15 cellular contexts compared by ENCODE assay signal in genomic region chr15:47301481-47301880, GRCh38.
DNase-seq lines count a peak whose midpoint lies in the region; ATAC-seq lines count a peak whose summit lies in the region.
"Had no signal": no experiment of that assay in that cellular context is flagged by ENCODE, and none has a peak within 500 bp of the region (broad histone marks: within the 10 kb centered on the region; RNA-seq: fewer than 3 reads in every experiment).

No MANE protein-coding gene starts in this region.

- peaks cover 0 to 11% (median 0%) of the 10 kb centered on the region in 9 donors for H3K9me3 Mint-ChIP-seq in naive thymus-derived CD8-positive, alpha-beta T cell
- H3K9me3 Mint-ChIP-seq: HFFc6; stimulated activated naive CD8-positive, alpha-beta T cell treated with anti-CD3 and anti-CD28 coated beads, Interleukin-15, Interleukin-2, amounts not matched to agents 100 ng/mL and 50 ng/mL, for 24 hours had no signal

- H3K4me1 Mint-ChIP-seq in naive thymus-derived CD8-positive, alpha-beta T cell: no peaks in the 10 kb centered on the region
- H3K4me1 Mint-ChIP-seq: T-helper 17 cell had no signal

- H3K4me3 Mint-ChIP-seq in naive thymus-derived CD8-positive, alpha-beta T cell: no peak overlapping the region
- H3K4me3 Mint-ChIP-seq: HFFc6; stimulated activated naive CD8-positive, alpha-beta T cell treated with anti-CD3 and anti-CD28 coated beads, Interleukin-15, Interleukin-2, amounts not matched to agents 100 ng/mL and 50 ng/mL, for 24 hours; T-helper 17 cell had no signal

- POLR2A ChIA-PET in naive thymus-derived CD8-positive, alpha-beta T cell (lab: Charles Lee): no interaction called here

- DNase-seq in DMS153 treated with DMSO at 0.1 percent for 48 hours (lab: John Stamatoyannopoulos, UW; ENCODE audit: unreplicated experiment): peak; percentile 43
- peak; percentile 71 for DNase-seq in NCI-H1092 (lab: John Stamatoyannopoulos, UW)
- peak; percentile 43 for DNase-seq in NCI-H345 treated with DMSO at 0.1 percent for 48 hours (lab: John Stamatoyannopoulos, UW; ENCODE audit: unreplicated experiment)
- peak; percentile 51 for DNase-seq in islet precursor cell
- DNase-seq in naive thymus-derived CD8-positive, alpha-beta T cell: no peak
- no peak for DNase-seq in GDM1 (lab: John Stamatoyannopoulos, UW)
- no peak for DNase-seq in SKM-1 treated with dmso at 0.1 percent for 144 hours (lab: John Stamatoyannopoulos, UW; ENCODE audit: unreplicated experiment)
- DNase-seq: activated naive CD4-positive, alpha-beta T cell; dermis blood vessel endothelial cell; DND-41; HFFc6; T-helper 17 cell had no signal

- H3K36me3 Mint-ChIP-seq in naive thymus-derived CD8-positive, alpha-beta T cell: no peaks in the 10 kb centered on the region

- H3K27ac Mint-ChIP-seq in naive thymus-derived CD8-positive, alpha-beta T cell: no peak overlapping the region
- H3K27ac Mint-ChIP-seq: HFFc6; stimulated activated naive CD8-positive, alpha-beta T cell treated with anti-CD3 and anti-CD28 coated beads, Interleukin-15, Interleukin-2, amounts not matched to agents 100 ng/mL and 50 ng/mL, for 24 hours; T-helper 17 cell had no signal

- no peak for ATAC-seq in HG03045 (IDR thresholded peaks at IDR 0.05; ENCODE audit: unreplicated experiment)
- no peak for ATAC-seq in naive thymus-derived CD8-positive, alpha-beta T cell
- ATAC-seq: esophagus mucosa, T-helper 17 cell had no signal

- peaks cover 0 to 8% (median 0%) of the 10 kb centered on the region in 5 donors for H3K27me3 Mint-ChIP-seq in naive thymus-derived CD8-positive, alpha-beta T cell
- H3K27me3 Mint-ChIP-seq: stimulated activated naive CD8-positive, alpha-beta T cell treated with anti-CD3 and anti-CD28 coated beads, Interleukin-15, Interleukin-2, amounts not matched to agents 100 ng/mL and 50 ng/mL, for 24 hours; T-helper 17 cell had no signal

Comparison
In these comparisons a context has a peak if more than half of its experiments do, and no peak if none do; other contexts are left out.
1. DNase-seq: peak in DMS153 treated with DMSO at 0.1 percent for 48 hours (single experiment), NCI-H1092 (single experiment), NCI-H345 treated with DMSO at 0.1 percent for 48 hours (single experiment) and islet precursor cell (single experiment); none in naive thymus-derived CD8-positive, alpha-beta T cell (0 of 10), GDM1 (single experiment) and SKM-1 treated with dmso at 0.1 percent for 144 hours (single experiment).